In genomic region chr20:63739129-63740069, GRCh38 we compare ENCODE assay signal across 1 cellular context.
A peak's percentile ranks its signal among the peaks of the same experiment; 100 is the strongest.
TF ChIP-seq lines count a peak whose summit lies in the region.

A gene with protein sequence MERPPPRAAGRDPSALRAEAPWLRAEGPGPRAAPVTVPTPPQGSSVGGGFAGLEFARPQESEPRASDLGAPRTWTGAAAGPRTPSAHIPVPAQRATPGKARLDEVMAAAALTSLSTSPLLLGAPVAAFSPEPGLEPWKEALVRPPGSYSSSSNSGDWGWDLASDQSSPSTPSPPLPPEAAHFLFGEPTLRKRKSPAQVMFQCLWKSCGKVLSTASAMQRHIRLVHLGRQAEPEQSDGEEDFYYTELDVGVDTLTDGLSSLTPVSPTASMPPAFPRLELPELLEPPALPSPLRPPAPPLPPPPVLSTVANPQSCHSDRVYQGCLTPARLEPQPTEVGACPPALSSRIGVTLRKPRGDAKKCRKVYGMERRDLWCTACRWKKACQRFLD (plus strand): TSS chr20:63739776. CDS start chr20:63739913, 137 bp downstream.

TF ChIP-seq in HepG2, 621 proteins besides CTCF, POLR2A, EP300 and RAD21 (continued from another document and continues in another):
- TF ChIP-seq TSC22D2 (CRISPR knock-in tag; IDR thresholded peaks at IDR 0.05; ENCODE audit: borderline replicate concordance) = peak; percentile 89; the same call in 1 of the 2 replicates
- TF ChIP-seq SSRP1 (CRISPR knock-in tag; IDR thresholded peaks at IDR 0.05) = no peak
- no peak for TF ChIP-seq PHF5A (CRISPR knock-in tag; IDR thresholded peaks at IDR 0.05; ENCODE audit: low read depth, unreplicated experiment)
- TF ChIP-seq TP53 (CRISPR knock-in tag; conservative IDR thresholded peaks at IDR 0.05) = peak; percentile 90
- TF ChIP-seq ZFP90 (CRISPR knock-in tag; IDR thresholded peaks at IDR 0.05; ENCODE audit: borderline replicate concordance) = peak; percentile 88; the same call in 1 of the 2 replicates
- peak; percentile 97 for TF ChIP-seq ZNF788 (CRISPR knock-in tag; IDR thresholded peaks at IDR 0.05; ENCODE audit: borderline replicate concordance)
- TF ChIP-seq, protein P1, sequence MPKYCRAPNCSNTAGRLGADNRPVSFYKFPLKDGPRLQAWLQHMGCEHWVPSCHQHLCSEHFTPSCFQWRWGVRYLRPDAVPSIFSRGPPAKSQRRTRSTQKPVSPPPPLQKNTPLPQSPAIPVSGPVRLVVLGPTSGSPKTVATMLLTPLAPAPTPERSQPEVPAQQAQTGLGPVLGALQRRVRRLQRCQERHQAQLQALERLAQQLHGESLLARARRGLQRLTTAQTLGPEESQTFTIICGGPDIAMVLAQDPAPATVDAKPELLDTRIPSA (CRISPR knock-in tag; IDR thresholded peaks at IDR 0.05; ENCODE audit: borderline replicate concordance) = peak; percentile 97
- 0 out of 2 replicates have a peak, but pooled peaks have one; percentile 62 for TF ChIP-seq ZBTB20 (CRISPR knock-in tag; IDR thresholded peaks at IDR 0.05; ENCODE audit: borderline replicate concordance, low read depth)
- TF ChIP-seq, protein P2, sequence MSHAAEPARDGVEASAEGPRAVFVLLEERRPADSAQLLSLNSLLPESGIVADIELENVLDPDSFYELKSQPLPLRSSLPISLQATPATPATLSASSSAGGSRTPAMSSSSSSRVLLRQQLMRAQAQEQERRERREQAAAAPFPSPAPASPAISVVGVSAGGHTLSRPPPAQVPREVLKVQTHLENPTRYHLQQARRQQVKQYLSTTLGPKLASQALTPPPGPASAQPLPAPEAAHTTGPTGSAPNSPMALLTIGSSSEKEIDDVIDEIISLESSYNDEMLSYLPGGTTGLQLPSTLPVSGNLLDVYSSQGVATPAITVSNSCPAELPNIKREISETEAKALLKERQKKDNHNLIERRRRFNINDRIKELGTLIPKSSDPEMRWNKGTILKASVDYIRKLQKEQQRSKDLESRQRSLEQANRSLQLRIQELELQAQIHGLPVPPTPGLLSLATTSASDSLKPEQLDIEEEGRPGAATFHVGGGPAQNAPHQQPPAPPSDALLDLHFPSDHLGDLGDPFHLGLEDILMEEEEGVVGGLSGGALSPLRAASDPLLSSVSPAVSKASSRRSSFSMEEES (CRISPR knock-in tag; IDR thresholded peaks at IDR 0.05) = peak; percentile 83
- TF ChIP-seq ZNF781 (CRISPR knock-in tag; IDR thresholded peaks at IDR 0.05; ENCODE audit: borderline replicate concordance, not compliant biosample characterization) = no peak
- no peak for TF ChIP-seq LCORL (IDR thresholded peaks at IDR 0.05)
- TF ChIP-seq LCORL (CRISPR knock-in tag; IDR thresholded peaks at IDR 0.05) = peak; percentile 82
- TF ChIP-seq ZNF33A (CRISPR knock-in tag; IDR thresholded peaks at IDR 0.05; ENCODE audit: borderline replicate concordance) = no peak
- TF ChIP-seq MTA3 (CRISPR knock-in tag; IDR thresholded peaks at IDR 0.05) = no peak
- TF ChIP-seq REL (CRISPR knock-in tag; conservative IDR thresholded peaks at IDR 0.05) = 0 out of 2 replicates have a peak, but pooled peaks have one; percentile 70
- TF ChIP-seq SRSF1 (optimal IDR thresholded peaks at IDR 0.05; ENCODE audit: low read depth, low read length) = peak; percentile 92
- no peak for TF ChIP-seq EZH2 (conservative IDR thresholded peaks at IDR 0.05; ENCODE audit: low read depth, low read length)
- TF ChIP-seq NCOA2 (CRISPR knock-in tag; IDR thresholded peaks at IDR 0.05) = peak; percentile 86
- TF ChIP-seq KAT8 (CRISPR knock-in tag; IDR thresholded peaks at IDR 0.05) = peak; percentile 82; the same call in 1 of the 2 replicates
- no peak for TF ChIP-seq MTF2 (CRISPR knock-in tag; IDR thresholded peaks at IDR 0.05; ENCODE audit: borderline replicate concordance)
- TF ChIP-seq ZNF792 (CRISPR knock-in tag; IDR thresholded peaks at IDR 0.05) = peak; percentile 85
- 0 out of 2 replicates have a peak, but pooled peaks have one; percentile 72 for TF ChIP-seq ZNF773 (CRISPR knock-in tag; IDR thresholded peaks at IDR 0.05; ENCODE audit: borderline replicate concordance)
- peak; percentile 96 for TF ChIP-seq HIVEP1 (CRISPR knock-in tag; IDR thresholded peaks at IDR 0.05)
- TF ChIP-seq, protein P3, sequence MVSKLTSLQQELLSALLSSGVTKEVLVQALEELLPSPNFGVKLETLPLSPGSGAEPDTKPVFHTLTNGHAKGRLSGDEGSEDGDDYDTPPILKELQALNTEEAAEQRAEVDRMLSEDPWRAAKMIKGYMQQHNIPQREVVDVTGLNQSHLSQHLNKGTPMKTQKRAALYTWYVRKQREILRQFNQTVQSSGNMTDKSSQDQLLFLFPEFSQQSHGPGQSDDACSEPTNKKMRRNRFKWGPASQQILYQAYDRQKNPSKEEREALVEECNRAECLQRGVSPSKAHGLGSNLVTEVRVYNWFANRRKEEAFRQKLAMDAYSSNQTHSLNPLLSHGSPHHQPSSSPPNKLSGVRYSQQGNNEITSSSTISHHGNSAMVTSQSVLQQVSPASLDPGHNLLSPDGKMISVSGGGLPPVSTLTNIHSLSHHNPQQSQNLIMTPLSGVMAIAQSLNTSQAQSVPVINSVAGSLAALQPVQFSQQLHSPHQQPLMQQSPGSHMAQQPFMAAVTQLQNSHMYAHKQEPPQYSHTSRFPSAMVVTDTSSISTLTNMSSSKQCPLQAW (CRISPR knock-in tag; IDR thresholded peaks at IDR 0.05) = peak; percentile 98
- TF ChIP-seq NFYC (CRISPR knock-in tag; IDR thresholded peaks at IDR 0.05) = no peak
- no peak for TF ChIP-seq ZNF484 (CRISPR knock-in tag; IDR thresholded peaks at IDR 0.05; ENCODE audit: borderline replicate concordance, low read depth)
- TF ChIP-seq, protein P4, sequence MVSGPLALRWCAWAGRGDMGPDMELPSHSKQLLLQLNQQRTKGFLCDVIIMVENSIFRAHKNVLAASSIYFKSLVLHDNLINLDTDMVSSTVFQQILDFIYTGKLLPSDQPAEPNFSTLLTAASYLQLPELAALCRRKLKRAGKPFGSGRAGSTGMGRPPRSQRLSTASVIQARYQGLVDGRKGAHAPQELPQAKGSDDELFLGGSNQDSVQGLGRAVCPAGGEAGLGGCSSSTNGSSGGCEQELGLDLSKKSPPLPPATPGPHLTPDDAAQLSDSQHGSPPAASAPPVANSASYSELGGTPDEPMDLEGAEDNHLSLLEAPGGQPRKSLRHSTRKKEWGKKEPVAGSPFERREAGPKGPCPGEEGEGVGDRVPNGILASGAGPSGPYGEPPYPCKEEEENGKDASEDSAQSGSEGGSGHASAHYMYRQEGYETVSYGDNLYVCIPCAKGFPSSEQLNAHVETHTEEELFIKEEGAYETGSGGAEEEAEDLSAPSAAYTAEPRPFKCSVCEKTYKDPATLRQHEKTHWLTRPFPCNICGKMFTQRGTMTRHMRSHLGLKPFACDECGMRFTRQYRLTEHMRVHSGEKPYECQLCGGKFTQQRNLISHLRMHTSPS (CRISPR knock-in tag; IDR thresholded peaks at IDR 0.05; ENCODE audit: low read depth) = peak; percentile 94
- no peak; the same call in 1 of the 2 replicates for TF ChIP-seq SNAPC2 (CRISPR knock-in tag; IDR thresholded peaks at IDR 0.05)
- TF ChIP-seq MAZ (IDR thresholded peaks at IDR 0.05; ENCODE audit: borderline replicate concordance, low read depth, low read length) = peak; percentile 93
- TF ChIP-seq MAZ (CRISPR knock-in tag; IDR thresholded peaks at IDR 0.05; ENCODE audit: low read depth) = peak; percentile 97
- TF ChIP-seq JUNB (CRISPR knock-in tag; IDR thresholded peaks at IDR 0.05; ENCODE audit: borderline replicate concordance) = no peak
- no peak for TF ChIP-seq NFE2L2 (IDR thresholded peaks at IDR 0.05; ENCODE audit: low read length)
- no peak for TF ChIP-seq ZNF17 (CRISPR knock-in tag; IDR thresholded peaks at IDR 0.05)
- peak; percentile 83 for TF ChIP-seq SPEN (CRISPR knock-in tag; IDR thresholded peaks at IDR 0.05; ENCODE audit: low read depth)
- TF ChIP-seq ZNF232 (CRISPR knock-in tag; IDR thresholded peaks at IDR 0.05; ENCODE audit: borderline replicate concordance) = peak; percentile 89; the same call in 1 of the 2 replicates
- no peak for TF ChIP-seq SCMH1 (CRISPR knock-in tag; IDR thresholded peaks at IDR 0.05; ENCODE audit: borderline replicate concordance)
- peak; percentile 72; the same call in 1 of the 2 replicates for TF ChIP-seq XBP1 (CRISPR knock-in tag; IDR thresholded peaks at IDR 0.05)
- TF ChIP-seq ELF1 (CRISPR knock-in tag; IDR thresholded peaks at IDR 0.05) = peak; percentile 55
- peak; percentile 83 for TF ChIP-seq ZBTB43 (CRISPR knock-in tag; conservative IDR thresholded peaks at IDR 0.05)
- peak; percentile 96 for TF ChIP-seq ZNF264 (CRISPR knock-in tag; IDR thresholded peaks at IDR 0.05)
- 0 out of 2 replicates have a peak, but pooled peaks have one; percentile 63 for TF ChIP-seq ISX (CRISPR knock-in tag; conservative IDR thresholded peaks at IDR 0.05)
- TF ChIP-seq MAFF (IDR thresholded peaks at IDR 0.05; ENCODE audit: low read depth, low read length) = no peak; the same call in 1 of the 2 replicates
- no peak for TF ChIP-seq TAF15 (IDR thresholded peaks at IDR 0.05; ENCODE audit: low read depth, low read length, poor library complexity, severe bottlenecking)
- TF ChIP-seq, protein P5, sequence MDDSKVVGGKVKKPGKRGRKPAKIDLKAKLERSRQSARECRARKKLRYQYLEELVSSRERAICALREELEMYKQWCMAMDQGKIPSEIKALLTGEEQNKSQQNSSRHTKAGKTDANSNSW (CRISPR knock-in tag; IDR thresholded peaks at IDR 0.05; ENCODE audit: borderline replicate concordance) = 0 out of 2 replicates have a peak, but pooled peaks have one; percentile 9
- peak; percentile 43; the same call in 1 of the 2 replicates for TF ChIP-seq ATF3 (CRISPR knock-in tag; IDR thresholded peaks at IDR 0.05)
- TF ChIP-seq ZNF75D (CRISPR knock-in tag; IDR thresholded peaks at IDR 0.05; ENCODE audit: borderline replicate concordance) = no peak
- TF ChIP-seq FOXA1 (IDR thresholded peaks at IDR 0.05) = no peak
- peak; percentile 42; the same call in 1 of the 2 replicates for TF ChIP-seq FOXA1 (CRISPR knock-in tag; IDR thresholded peaks at IDR 0.05)
- peak; percentile 96 for TF ChIP-seq ZNF572 (CRISPR knock-in tag; IDR thresholded peaks at IDR 0.05)
- peak; percentile 45; the same call in 1 of the 2 replicates for TF ChIP-seq FOSL1 (CRISPR knock-in tag; IDR thresholded peaks at IDR 0.05; ENCODE audit: borderline replicate concordance)
- TF ChIP-seq, protein P6, sequence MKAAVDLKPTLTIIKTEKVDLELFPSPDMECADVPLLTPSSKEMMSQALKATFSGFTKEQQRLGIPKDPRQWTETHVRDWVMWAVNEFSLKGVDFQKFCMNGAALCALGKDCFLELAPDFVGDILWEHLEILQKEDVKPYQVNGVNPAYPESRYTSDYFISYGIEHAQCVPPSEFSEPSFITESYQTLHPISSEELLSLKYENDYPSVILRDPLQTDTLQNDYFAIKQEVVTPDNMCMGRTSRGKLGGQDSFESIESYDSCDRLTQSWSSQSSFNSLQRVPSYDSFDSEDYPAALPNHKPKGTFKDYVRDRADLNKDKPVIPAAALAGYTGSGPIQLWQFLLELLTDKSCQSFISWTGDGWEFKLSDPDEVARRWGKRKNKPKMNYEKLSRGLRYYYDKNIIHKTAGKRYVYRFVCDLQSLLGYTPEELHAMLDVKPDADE (CRISPR knock-in tag; IDR thresholded peaks at IDR 0.05) = peak; percentile 72
- peak; percentile 85; the same call in 1 of the 2 replicates for TF ChIP-seq ZNF770 (CRISPR knock-in tag; IDR thresholded peaks at IDR 0.05)
- no peak for TF ChIP-seq PHB2 (IDR thresholded peaks at IDR 0.05; ENCODE audit: partially characterized antibody)
- TF ChIP-seq ZNF644 (CRISPR knock-in tag; IDR thresholded peaks at IDR 0.05; ENCODE audit: low read depth) = peak; percentile 31; the same call in 1 of the 2 replicates
- TF ChIP-seq ZSCAN12 (CRISPR knock-in tag; IDR thresholded peaks at IDR 0.05) = no peak; the same call in 1 of the 2 replicates
- TF ChIP-seq ZNF850 (CRISPR knock-in tag; conservative IDR thresholded peaks at IDR 0.05) = no peak
- peak; percentile 63; the same call in 1 of the 2 replicates for TF ChIP-seq IRF9 (CRISPR knock-in tag; IDR thresholded peaks at IDR 0.05; ENCODE audit: borderline replicate concordance)
- TF ChIP-seq STAG1 (CRISPR knock-in tag; IDR thresholded peaks at IDR 0.05) = peak; percentile 46
- no peak for TF ChIP-seq KDM1A (CRISPR knock-in tag; IDR thresholded peaks at IDR 0.05)
- TF ChIP-seq ZSCAN30 (CRISPR knock-in tag; IDR thresholded peaks at IDR 0.05) = 0 out of 2 replicates have a peak, but pooled peaks have one; percentile 39
